14 cellular contexts compared by ENCODE assay signal in the genomic region with DNA sequence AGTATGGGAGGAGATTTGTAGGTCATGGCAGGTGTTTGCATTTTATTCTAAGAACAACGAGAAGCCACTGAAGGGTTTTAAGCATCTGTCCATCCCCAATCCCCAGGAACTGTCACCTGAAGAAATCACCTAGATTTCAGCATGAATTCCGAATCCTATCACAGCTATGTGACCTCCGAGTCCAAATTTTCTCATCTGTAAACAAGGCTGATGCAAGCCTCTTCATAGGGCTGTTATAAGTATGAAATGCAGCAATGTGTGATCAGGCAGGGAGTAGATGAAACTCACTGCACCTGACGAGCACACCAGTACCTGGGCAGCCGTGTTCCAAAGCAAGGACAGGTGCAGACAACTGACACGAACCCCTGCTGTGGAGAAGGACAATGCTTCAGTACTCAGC.
DNase-seq lines count a peak whose midpoint lies in the region; ATAC-seq lines count a peak whose summit lies in the region.
"Had no signal": no experiment of that assay in that cellular context is flagged by ENCODE, and none has a peak within 500 bp of the region (broad histone marks: within the 10 kb centered on the region; RNA-seq: fewer than 3 reads in every experiment).

No MANE protein-coding gene starts in this region.

- peak; percentile 24 for DNase-seq in NCI-H2196 (lab: John Stamatoyannopoulos, UW; ENCODE audit: unreplicated experiment)
- no peak for DNase-seq in NCI-H2196 treated with DMSO at 0.1 percent for 48 hours (lab: John Stamatoyannopoulos, UW; ENCODE audit: unreplicated experiment)
- peak; percentile 99 for DNase-seq in NCI-H146 (lab: John Stamatoyannopoulos, UW)
- peak; percentile 97 for DNase-seq in NCI-H510A treated with DMSO at 0.1 percent for 48 hours (lab: John Stamatoyannopoulos, UW)
- DNase-seq in activated CD4-positive, CD25-positive, alpha-beta regulatory T cell (lab: John Stamatoyannopoulos, UW): no peak
- no peak for DNase-seq in AML-193 (lab: John Stamatoyannopoulos, UW)
- DNase-seq: DMS79, MV-4-11, NCI-H1930, NCI-H226 had no signal

- ATAC-seq in HG03280 (IDR thresholded peaks at IDR 0.05; ENCODE audit: unreplicated experiment): no peak
- no peak for ATAC-seq in GM21576 (IDR thresholded peaks at IDR 0.05; ENCODE audit: unreplicated experiment)
- ATAC-seq: K562, Panc1 had no signal

Comparison
In these comparisons a context has a peak if more than half of its experiments do, and no peak if none do; other contexts are left out.
1. DNase-seq: peak in NCI-H2196 (single experiment), NCI-H146 (single experiment) and NCI-H510A treated with DMSO at 0.1 percent for 48 hours (single experiment); none in NCI-H2196 treated with DMSO at 0.1 percent for 48 hours (single experiment), activated CD4-positive, CD25-positive, alpha-beta regulatory T cell (0 of 4) and AML-193 (0 of 2).